19 cellular contexts compared by ENCODE assay signal in the genomic region with DNA sequence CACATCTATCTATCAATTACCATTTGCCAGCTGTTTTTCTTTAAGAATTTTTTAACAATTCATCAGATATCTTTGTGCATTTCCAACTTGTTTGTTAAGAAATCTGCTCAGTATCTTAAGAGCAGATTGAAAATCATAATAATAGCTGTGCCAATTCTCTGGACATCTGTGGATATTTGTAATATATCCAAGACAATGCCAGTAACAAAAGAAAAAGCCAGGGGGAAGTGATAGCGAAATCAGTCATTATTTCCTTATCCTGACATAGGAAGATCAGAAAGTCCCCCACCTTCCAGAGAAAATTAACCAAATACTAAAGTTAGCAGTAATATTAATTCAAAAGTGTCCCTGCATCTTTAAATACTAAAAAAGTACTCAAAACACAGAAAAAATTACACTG.
A peak's percentile ranks its signal among the peaks of the same experiment; 100 is the strongest.
DNase-seq lines count a peak whose midpoint lies in the region; ATAC-seq and TF ChIP-seq lines count a peak whose summit lies in the region.
"Had no signal": no experiment of that assay in that cellular context is flagged by ENCODE, and none has a peak within 500 bp of the region (broad histone marks: within the 10 kb centered on the region; RNA-seq: fewer than 3 reads in every experiment).

No MANE protein-coding gene starts in this region.

- TF ChIP-seq POLR2A in vagina (IDR thresholded peaks at IDR 0.05): no peak

- no peak overlapping the region for H3K27ac ChIP-seq in vagina
- H3K27ac ChIP-seq: 22Rv1, PC-9 had no signal

- intact Hi-C loops in vagina (cut with DNase I): no loop called here

- H3K4me3 Mint-ChIP-seq in activated T-cell treated with anti-CD3 and anti-CD28 coated beads, Interleukin-2, amount 50 U/mL, for 72 hours: peak overlapping the region in 1 of 2 donors; percentile 23
- no peak overlapping the region for H3K4me3 Mint-ChIP-seq in activated T-cell treated with anti-CD3 and anti-CD28 coated beads, Interleukin-2, amount 50 U/mL, for 4 hours
- peak overlapping the region in 3 of 5 experiments; percentile 41 to 62 (median 43) for H3K4me3 Mint-ChIP-seq in brain
- no peak overlapping the region for H3K4me3 Mint-ChIP-seq in glutamatergic neuron (ENCODE audit: unreplicated experiment)
- no peak overlapping the region for H3K4me3 Mint-ChIP-seq in stimulated activated memory B cell treated with anti-CD40 and anti-IgM and Interleukin-4, amounts not matched to agents 10 μg/mL and 1 μg/mL and 100 μg/mL, for 72 hours
- H3K4me3 Mint-ChIP-seq: activated CD4-positive, alpha-beta T cell treated with anti-CD3 and anti-CD28 coated beads, Interleukin-2, amount 10 ng/mL, durations not matched to agents 24 days and 14 days; activated naive CD8-positive, alpha-beta T cell treated with anti-CD3 and anti-CD28 coated beads for 36 hours; B cell had no signal

- H3K27me3 ChIP-seq in vagina: no peaks in the 10 kb centered on the region
- H3K27me3 ChIP-seq: heart left ventricle had no signal

- no peak for ATAC-seq in activated T-cell treated with anti-CD3 and anti-CD28 coated beads, Interleukin-2, amount 50 U/mL, for 72 hours (replicated peaks in 1 of 2)
- ATAC-seq in activated T-cell treated with anti-CD3 and anti-CD28 coated beads, Interleukin-2, amount 50 U/mL, for 4 hours: no peak
- no peak for ATAC-seq in stimulated activated memory B cell treated with anti-CD40 and anti-IgM and Interleukin-4, amounts not matched to agents 10 μg/mL and 1 μg/mL and 100 μg/mL, for 72 hours
- no peak for ATAC-seq in GM21423 (IDR thresholded peaks at IDR 0.05; ENCODE audit: unreplicated experiment)
- ATAC-seq: heart left ventricle had no signal

- no peak for DNase-seq in activated T-cell treated with anti-CD3 and anti-CD28 coated beads, Interleukin-2, amount 50 U/mL, for 72 hours
- no peak for DNase-seq in activated T-cell treated with anti-CD3 and anti-CD28 coated beads, Interleukin-2, amount 50 U/mL, for 4 hours
- DNase-seq in glutamatergic neuron (no peak), vagina (ENCODE audit: extremely low spot score in 2 of 2) (no peak)
- no peak for DNase-seq in activated CD4-positive, alpha-beta T cell treated with anti-CD3 and anti-CD28 coated beads for 48 hours
- DNase-seq: activated CD4-positive, alpha-beta T cell treated with anti-CD3 and anti-CD28 coated beads, Interleukin-2, amount 10 ng/mL, durations not matched to agents 24 days and 14 days; activated naive CD8-positive, alpha-beta T cell treated with anti-CD3 and anti-CD28 coated beads for 36 hours; Caco-2; heart left ventricle; IMR-90; NCI-H1417; PC-9; SIG-M5 had no signal

- H3K27ac Mint-ChIP-seq in activated T-cell treated with anti-CD3 and anti-CD28 coated beads, Interleukin-2, amount 50 U/mL, for 72 hours: peak overlapping the region; percentile 14
- peak overlapping the region; percentile 43 to 90 (median 81) for H3K27ac Mint-ChIP-seq in brain
- H3K27ac Mint-ChIP-seq in glutamatergic neuron (ENCODE audit: unreplicated experiment): peak overlapping the region; percentile 97
- peak overlapping the region; percentile 30 for H3K27ac Mint-ChIP-seq in stimulated activated memory B cell treated with anti-CD40 and anti-IgM and Interleukin-4, amounts not matched to agents 10 μg/mL and 1 μg/mL and 100 μg/mL, for 72 hours
- H3K27ac Mint-ChIP-seq: activated CD4-positive, alpha-beta T cell treated with anti-CD3 and anti-CD28 coated beads, Interleukin-2, amount 10 ng/mL, durations not matched to agents 24 days and 14 days; activated naive CD8-positive, alpha-beta T cell treated with anti-CD3 and anti-CD28 coated beads for 36 hours; activated T-helper 2 cell treated with anti-CD3 and anti-CD28 coated beads, Interferon-gamma antibody, Interleukin-2, Interleukin-4, amounts not matched to agents 10 μg/mL and 5 μg/mL and 100 μg/mL, durations not matched to agents 14 hours and 24 hours and 36 hours; B cell had no signal

- peaks cover 6 to 22% of the 10 kb centered on the region in 2 donors for H3K36me3 Mint-ChIP-seq in activated T-cell treated with anti-CD3 and anti-CD28 coated beads, Interleukin-2, amount 50 U/mL, for 72 hours (ENCODE audit: insufficient read depth in 2 of 2)
- peaks cover 3% of the 10 kb centered on the region for H3K36me3 Mint-ChIP-seq in activated T-cell treated with anti-CD3 and anti-CD28 coated beads, Interleukin-2, amount 50 U/mL, for 4 hours (ENCODE audit: insufficient read depth)
- H3K36me3 Mint-ChIP-seq in brain (peaks cover 19% of the 10 kb centered on the region), glutamatergic neuron (ENCODE audit: unreplicated experiment) (peaks cover 4% of the 10 kb centered on the region)
- peaks cover 30% of the 10 kb centered on the region for H3K36me3 Mint-ChIP-seq in stimulated activated memory B cell treated with anti-CD40 and anti-IgM and Interleukin-4, amounts not matched to agents 10 μg/mL and 1 μg/mL and 100 μg/mL, for 72 hours

- no peaks in the 10 kb centered on the region for H3K9me3 ChIP-seq in vagina
- H3K9me3 ChIP-seq: Caco-2, heart left ventricle had no signal

- H3K9me3 Mint-ChIP-seq in activated T-cell treated with anti-CD3 and anti-CD28 coated beads, Interleukin-2, amount 50 U/mL, for 72 hours: peaks cover 0 to 2% of the 10 kb centered on the region in 2 donors
- no peaks in the 10 kb centered on the region for H3K9me3 Mint-ChIP-seq in activated T-cell treated with anti-CD3 and anti-CD28 coated beads, Interleukin-2, amount 50 U/mL, for 4 hours
- no peaks in the 10 kb centered on the region for H3K9me3 Mint-ChIP-seq in brain
- H3K9me3 Mint-ChIP-seq in glutamatergic neuron (ENCODE audit: unreplicated experiment): peaks cover 20% of the 10 kb centered on the region
- H3K9me3 Mint-ChIP-seq in stimulated activated memory B cell treated with anti-CD40 and anti-IgM and Interleukin-4, amounts not matched to agents 10 μg/mL and 1 μg/mL and 100 μg/mL, for 72 hours: no peaks in the 10 kb centered on the region
- H3K9me3 Mint-ChIP-seq: activated CD4-positive, alpha-beta T cell treated with anti-CD3 and anti-CD28 coated beads, Interleukin-2, amount 10 ng/mL, durations not matched to agents 24 days and 14 days; activated T-helper 2 cell treated with anti-CD3 and anti-CD28 coated beads, Interferon-gamma antibody, Interleukin-2, Interleukin-4, amounts not matched to agents 10 μg/mL and 5 μg/mL and 100 μg/mL, durations not matched to agents 14 hours and 24 hours and 36 hours had no signal

- H3K4me3 ChIP-seq in vagina: no peak overlapping the region
- H3K4me3 ChIP-seq: heart left ventricle, PC-9 had no signal

- peaks cover 85% of the 10 kb centered on the region for H3K4me1 Mint-ChIP-seq in activated T-cell treated with anti-CD3 and anti-CD28 coated beads, Interleukin-2, amount 50 U/mL, for 72 hours (ENCODE audit: low read depth)
- peaks cover 48% of the 10 kb centered on the region for H3K4me1 Mint-ChIP-seq in activated T-cell treated with anti-CD3 and anti-CD28 coated beads, Interleukin-2, amount 50 U/mL, for 4 hours (ENCODE audit: low read depth)
- H3K4me1 Mint-ChIP-seq in brain: peaks cover 94% of the 10 kb centered on the region
- H3K4me1 Mint-ChIP-seq in glutamatergic neuron (ENCODE audit: low read depth, unreplicated experiment): peaks cover 51% of the 10 kb centered on the region
- H3K4me1 Mint-ChIP-seq in stimulated activated memory B cell treated with anti-CD40 and anti-IgM and Interleukin-4, amounts not matched to agents 10 μg/mL and 1 μg/mL and 100 μg/mL, for 72 hours: peaks cover 50% of the 10 kb centered on the region

- TF ChIP-seq CTCF in brain (conservative IDR thresholded peaks at IDR 0.05) (no peak), glutamatergic neuron (IDR thresholded peaks at IDR 0.05; ENCODE audit: partially characterized antibody, unreplicated experiment) (no peak), vagina (IDR thresholded peaks at IDR 0.05) (no peak)

- peaks cover 36% of the 10 kb centered on the region for H3K4me1 ChIP-seq in vagina

- no peaks in the 10 kb centered on the region for H3K27me3 Mint-ChIP-seq in activated T-cell treated with anti-CD3 and anti-CD28 coated beads, Interleukin-2, amount 50 U/mL, for 72 hours (ENCODE audit: low read depth)
- no peaks in the 10 kb centered on the region for H3K27me3 Mint-ChIP-seq in activated T-cell treated with anti-CD3 and anti-CD28 coated beads, Interleukin-2, amount 50 U/mL, for 4 hours (ENCODE audit: low read depth)
- no peaks in the 10 kb centered on the region for H3K27me3 Mint-ChIP-seq in brain
- peaks cover 19% of the 10 kb centered on the region for H3K27me3 Mint-ChIP-seq in glutamatergic neuron (ENCODE audit: unreplicated experiment)
- H3K27me3 Mint-ChIP-seq in stimulated activated memory B cell treated with anti-CD40 and anti-IgM and Interleukin-4, amounts not matched to agents 10 μg/mL and 1 μg/mL and 100 μg/mL, for 72 hours: no peaks in the 10 kb centered on the region
- H3K27me3 Mint-ChIP-seq: activated CD4-positive, alpha-beta T cell treated with anti-CD3 and anti-CD28 coated beads, Interleukin-2, amount 10 ng/mL, durations not matched to agents 24 days and 14 days; activated naive CD8-positive, alpha-beta T cell treated with anti-CD3 and anti-CD28 coated beads for 36 hours; B cell had no signal

- no peaks in the 10 kb centered on the region for H3K36me3 ChIP-seq in vagina
- H3K36me3 ChIP-seq: heart left ventricle had no signal

Comparison
In these comparisons a context has a peak if more than half of its experiments do, and no peak if none do; other contexts are left out.
1. H3K27ac Mint-ChIP-seq: peak in every context shown above with its lines; median percentile 97 in glutamatergic neuron; 81 in brain; 30 in stimulated activated memory B cell treated with anti-CD40 and anti-IgM and Interleukin-4, amounts not matched to agents 10 μg/mL and 1 μg/mL and 100 μg/mL, for 72 hours; 14 in activated T-cell treated with anti-CD3 and anti-CD28 coated beads, Interleukin-2, amount 50 U/mL, for 72 hours.
2. H3K4me3 Mint-ChIP-seq: peak in brain (3 of 5); none in activated T-cell treated with anti-CD3 and anti-CD28 coated beads, Interleukin-2, amount 50 U/mL, for 4 hours (single experiment), glutamatergic neuron (single experiment) and stimulated activated memory B cell treated with anti-CD40 and anti-IgM and Interleukin-4, amounts not matched to agents 10 μg/mL and 1 μg/mL and 100 μg/mL, for 72 hours (single experiment).